ENCODE assay signal across 24 cellular contexts in the genomic region with DNA sequence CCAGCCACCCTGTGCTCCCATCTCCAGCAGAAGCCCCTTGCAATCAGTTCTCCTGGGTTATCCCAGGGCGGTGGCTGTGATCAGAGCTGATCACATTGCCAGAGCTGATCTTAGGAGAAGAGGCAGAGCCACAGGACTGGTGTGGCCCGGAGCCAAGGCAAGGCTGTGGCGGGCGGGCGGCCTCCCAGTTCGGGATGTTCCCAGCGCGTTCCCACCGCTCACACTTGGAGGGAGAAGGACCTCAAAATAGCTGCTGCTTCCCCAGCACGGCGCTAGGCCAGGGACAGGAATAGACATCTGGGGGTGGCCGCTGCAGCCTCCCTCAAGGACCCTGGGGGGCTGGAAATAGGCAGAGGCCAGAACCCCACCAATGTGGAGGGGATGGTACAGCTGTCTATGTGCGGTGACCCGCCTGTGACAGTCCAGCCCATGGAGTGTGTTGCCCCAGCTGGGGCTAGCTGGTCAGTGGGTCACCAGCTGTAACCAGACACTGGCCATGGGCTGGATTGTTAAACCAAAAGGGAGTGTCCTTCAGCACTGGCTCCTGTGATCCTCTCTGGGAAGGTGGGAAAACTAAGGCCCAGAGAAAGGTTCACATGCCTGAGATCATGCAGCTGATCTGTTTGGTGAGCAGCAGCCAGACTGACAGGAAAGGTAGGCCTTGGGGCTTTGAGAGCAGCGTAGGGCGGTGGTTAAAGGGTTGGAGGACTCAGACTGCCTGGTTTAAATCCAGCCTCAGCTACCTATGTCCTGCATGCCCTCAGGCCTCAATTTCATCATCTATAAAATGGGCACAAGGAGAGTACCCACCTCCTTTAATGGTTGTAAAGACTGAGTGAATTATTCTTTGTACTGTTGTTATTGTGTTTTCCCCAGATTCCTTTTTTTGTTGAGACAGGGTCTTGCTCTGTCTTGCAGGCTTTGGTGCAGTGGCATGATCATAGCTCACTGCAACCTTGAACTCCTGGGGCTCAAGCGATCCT. TPM values are rescaled to one million over a fixed set of nuclear protein-coding genes. Genes with fewer than 3 reads are reported as not detected.
A peak's percentile ranks its signal among the peaks of the same experiment; 100 is the strongest.
DNase-seq lines count a peak whose midpoint lies in the region; ATAC-seq, FAIRE-seq and TF ChIP-seq lines count a peak whose summit lies in the region.
"Had no signal": no experiment of that assay in that cellular context is flagged by ENCODE, and none has a peak within 500 bp of the region (broad histone marks: within the 10 kb centered on the region; RNA-seq: fewer than 3 reads in every experiment).

No MANE protein-coding gene starts in this region.

- H3K9me3 Mint-ChIP-seq in neural progenitor cell (no peaks in the 10 kb centered on the region), type B pancreatic cell (no peaks in the 10 kb centered on the region), HFFc6 (no peaks in the 10 kb centered on the region)
- H3K9me3 Mint-ChIP-seq: activated CD8-positive, alpha-beta T cell treated with anti-CD3 and anti-CD28 coated beads for 36 hours; activated T-cell treated with anti-CD3 and anti-CD28 coated beads, Interleukin-2, amount 50 U/mL, for 24 hours; CD8-positive, alpha-beta T cell; mesothelial cell of epicardium; neural crest cell had no signal

- peak; percentile 87 to 94 (median 92) for ATAC-seq in heart left ventricle
- ATAC-seq: activated CD4-positive, CD25-positive, alpha-beta regulatory T cell treated with anti-CD3 and anti-CD28 coated beads, Interleukin-2, amount 50 U/mL, for 24 hours; activated CD8-positive, alpha-beta T cell treated with anti-CD3 and anti-CD28 coated beads for 36 hours; CD8-positive, alpha-beta T cell; gastroesophageal sphincter; left lobe of liver; SK-N-SH treated with all-trans-retinoic acid at 6 μM for 48 hours had no signal

- DNase-seq in heart left ventricle (peak; percentile 75 to 92 (median 88)), neural progenitor cell (ENCODE audit: low spot score) (peak; percentile 46), type B pancreatic cell (ENCODE audit: extremely low spot score, unreplicated experiment) (no peak), HFFc6 (no peak), kidney (no peak), SKM-1 (lab: John Stamatoyannopoulos, UW; ENCODE audit: unreplicated experiment) (no peak)
- DNase-seq: activated CD8-positive, alpha-beta T cell treated with anti-CD3 and anti-CD28 coated beads for 36 hours; activated naive CD4-positive, alpha-beta T cell; activated T-cell treated with anti-CD3 and anti-CD28 coated beads, Interleukin-2, amount 50 U/mL, for 24 hours; CD8-positive, alpha-beta T cell; DMS53; HCEC 1CT; NCI-H1092 treated with DMSO at 0.1 percent for 48 hours; NCI-H2081 treated with DMSO at 0.1 percent for 48 hours; NCI-H510A treated with DMSO at 0.1 percent for 48 hours had no signal

- no peaks in the 10 kb centered on the region for H3K9me3 ChIP-seq in heart left ventricle
- H3K9me3 ChIP-seq in neural progenitor cell (ENCODE audit: low read depth), result no peaks in the 10 kb centered on the region
- H3K9me3 ChIP-seq in kidney (ENCODE audit: control insufficient read depth in 1 of 2, low read length in 2 of 2), result no peaks in the 10 kb centered on the region
- H3K9me3 ChIP-seq: gastroesophageal sphincter had no signal

- peaks cover 0 to 9% (median 0%) of the 10 kb centered on the region in 9 donors for H3K27me3 ChIP-seq in heart left ventricle
- peaks cover 18% of the 10 kb centered on the region for H3K27me3 ChIP-seq in neural progenitor cell
- H3K27me3 ChIP-seq: gastroesophageal sphincter had no signal

- peak overlapping the region; percentile 93 for H3K27ac ChIP-seq in angular gyrus (ENCODE audit: low read depth, low read length)
- H3K27ac ChIP-seq in heart left ventricle, result peak overlapping the region; percentile 23 to 89 (median 75)
- no peak overlapping the region for H3K27ac ChIP-seq in neural progenitor cell
- no peak overlapping the region for H3K27ac ChIP-seq in kidney (ENCODE audit: low read depth in 2 of 2, low read length in 2 of 2)

- no peaks in the 10 kb centered on the region for H3K36me3 ChIP-seq in heart left ventricle
- H3K36me3 ChIP-seq in neural progenitor cell, result no peaks in the 10 kb centered on the region
- H3K36me3 ChIP-seq in kidney (ENCODE audit: control insufficient read depth in 1 of 2, insufficient read depth in 2 of 2, low read length in 2 of 2), result no peaks in the 10 kb centered on the region
- H3K36me3 ChIP-seq: gastroesophageal sphincter had no signal

- 35 to 45% (median 41%) methylated on average over 10 to 17 of the region's 17 CpGs for WGBS in heart left ventricle, 4 donors

- H3K4me1 ChIP-seq in heart left ventricle, result peaks cover 0 to 22% (median 11%) of the 10 kb centered on the region in 12 donors
- H3K4me1 ChIP-seq in neural progenitor cell, result peaks cover 8% of the 10 kb centered on the region
- H3K4me1 ChIP-seq in kidney (ENCODE audit: control insufficient read depth in 1 of 2, insufficient read depth in 1 of 2, low read depth in 1 of 2, low read length in 2 of 2), result peaks cover 0 to 2% of the 10 kb centered on the region in 2 donors

- H3K9ac ChIP-seq in neural progenitor cell (no peak overlapping the region), kidney (ENCODE audit: low read length in 2 of 2) (no peak overlapping the region)

- peaks cover 20% of the 10 kb centered on the region for H3F3A ChIP-seq in neural progenitor cell (ENCODE audit: low read depth)

- no peak overlapping the region for H2AFZ ChIP-seq in neural progenitor cell (replicated peaks)

- H4K20me1 ChIP-seq in neural progenitor cell (ENCODE audit: low read depth), result peaks cover 5% of the 10 kb centered on the region

- H3K27ac Mint-ChIP-seq in neural progenitor cell, result peak overlapping the region; percentile 91
- H3K27ac Mint-ChIP-seq in type B pancreatic cell, result peak overlapping the region; percentile 50
- H3K27ac Mint-ChIP-seq in HFFc6, result no peak overlapping the region
- H3K27ac Mint-ChIP-seq: activated CD8-positive, alpha-beta T cell treated with anti-CD3 and anti-CD28 coated beads for 36 hours; activated T-cell treated with anti-CD3 and anti-CD28 coated beads, Interleukin-2, amount 50 U/mL, for 24 hours; CD8-positive, alpha-beta T cell; mesothelial cell of epicardium had no signal

- H3K4me2 ChIP-seq in neural progenitor cell, result no peak overlapping the region

- TF ChIP-seq CTCF in heart left ventricle (IDR thresholded peaks at IDR 0.05) (peak in 1 of 12 donors; percentile 8), neural progenitor cell (IDR thresholded peaks at IDR 0.05) (no peak), type B pancreatic cell (conservative IDR thresholded peaks at IDR 0.05) (no peak), HFFc6 (IDR thresholded peaks at IDR 0.05) (no peak), kidney (IDR thresholded peaks at IDR 0.05; ENCODE audit: borderline replicate concordance, extremely low read depth, insufficient read depth) (no peak)

- H3K79me2 ChIP-seq in neural progenitor cell (ENCODE audit: low read depth), result no peaks in the 10 kb centered on the region

- H3K4me3 Mint-ChIP-seq in neural progenitor cell, result no peak overlapping the region
- no peak overlapping the region for H3K4me3 Mint-ChIP-seq in type B pancreatic cell
- H3K4me3 Mint-ChIP-seq in HFFc6, result no peak overlapping the region
- H3K4me3 Mint-ChIP-seq: activated CD8-positive, alpha-beta T cell treated with anti-CD3 and anti-CD28 coated beads for 36 hours; activated T-cell treated with anti-CD3 and anti-CD28 coated beads, Interleukin-2, amount 50 U/mL, for 24 hours; CD8-positive, alpha-beta T cell; mesothelial cell of epicardium; neural crest cell had no signal

- H3K36me3 Mint-ChIP-seq in neural progenitor cell, result no peaks in the 10 kb centered on the region
- no peaks in the 10 kb centered on the region for H3K36me3 Mint-ChIP-seq in type B pancreatic cell
- H3K36me3 Mint-ChIP-seq in HFFc6 (ENCODE audit: low read depth), result no peaks in the 10 kb centered on the region
- H3K36me3 Mint-ChIP-seq: CD8-positive, alpha-beta T cell; mesothelial cell of epicardium had no signal

- TF ChIP-seq POLR2A in heart left ventricle (IDR thresholded peaks at IDR 0.05), result no peak

- H3K4me1 Mint-ChIP-seq in neural progenitor cell (peaks cover 10% of the 10 kb centered on the region), type B pancreatic cell (ENCODE audit: unreplicated experiment) (no peaks in the 10 kb centered on the region), HFFc6 (ENCODE audit: low read depth) (peaks cover under 1% of the 10 kb centered on the region; the same call in 1 of the 2 replicates)
- H3K4me1 Mint-ChIP-seq: mesothelial cell of epicardium, neural crest cell had no signal

- intact Hi-C loops in heart left ventricle (cut with DNase I), result loop anchor here in 7 of 10 donors (5.0 to 10.0 kb wide), 7 partner anchors 58 to 518 kb away; partner anchors contain the start of genes C12orf43 (in 1 of the 7) and SPPL3 (in 1 of the 7)
- intact Hi-C loops in kidney (cut with DNase I), result loop anchor here (10.0 kb wide), 1 partner anchor 126 kb away; the partner anchor contains the start of gene UNC119B

- no peak for FAIRE-seq in kidney (lab: Jason Lieb, UNC)
- FAIRE-seq: GM12892, RCC 7860 had no signal

- H3K27me3 Mint-ChIP-seq in neural progenitor cell (ENCODE audit: insufficient read depth, low read depth) (peaks cover 16% of the 10 kb centered on the region), type B pancreatic cell (peaks cover 33% of the 10 kb centered on the region), HFFc6 (ENCODE audit: insufficient read depth) (peaks cover 18% of the 10 kb centered on the region)

- H3K4me3 ChIP-seq in heart left ventricle, result no peak overlapping the region
- H3K4me3 ChIP-seq in neural progenitor cell, result no peak overlapping the region
- no peak overlapping the region for H3K4me3 ChIP-seq in kidney (ENCODE audit: low read length in 2 of 2)
- H3K4me3 ChIP-seq: gastroesophageal sphincter had no signal

RNA-seq across cellular contexts. Expression of gene POP5, which starts 8.0 kb away (rescaled TPM):
- 10 to 100 TPM; 20.6 to 46.6 (median 36.3) TPM for total RNA-seq in heart left ventricle
- 10 to 100 TPM; 30.9 to 55.8 TPM for polyA plus RNA-seq in heart left ventricle
- total RNA-seq in neural progenitor cell (ENCODE audit: low replicate concordance), result 42.7 and 43.7 TPM in 2 replicates
- 45.6 and 55.2 TPM in 2 replicates for total RNA-seq in type B pancreatic cell (ENCODE audit: low replicate concordance)
- 10 to 100 TPM; 56.5 to 63.4 (median 60.6) TPM for total RNA-seq in HFFc6 (2021; fragmentation: NEBNext Ultra II Directional; extraction: Animal tissue kit (Norgen Biotek cat#: 25700))
- 50.0 TPM for total RNA-seq in kidney
- 111 TPM for polyA plus RNA-seq in kidney (ENCODE audit: insufficient read depth, low read depth, low replicate concordance)

RNA-seq across cellular contexts. Expression of gene CABP1, which starts 51.2 kb away (rescaled TPM):
- total RNA-seq in heart left ventricle, result 1 to 10 TPM; 2.4 to 9.1 (median 3.8) TPM
- polyA plus RNA-seq in heart left ventricle, result 1 to 10 TPM; 2.9 to 9.9 TPM
- 0.47 and 1.6 TPM in 2 replicates for total RNA-seq in neural progenitor cell (ENCODE audit: low replicate concordance)
- 0.26 and 0.56 TPM in 2 replicates for total RNA-seq in type B pancreatic cell (ENCODE audit: low replicate concordance)
- total RNA-seq in HFFc6 (2021; fragmentation: NEBNext Ultra II Directional; extraction: Animal tissue kit (Norgen Biotek cat#: 25700)), result 1 to 10 TPM in 4 of 6 experiments, under 1 TPM in 2; 0.09 to 2.2 (median 1.4) TPM
- total RNA-seq in kidney, result 2.0 TPM
- 24.1 TPM for polyA plus RNA-seq in kidney (ENCODE audit: insufficient read depth, low read depth, low replicate concordance)
- total RNA-seq: CD8-positive, alpha-beta T cell had no signal

RNA-seq across cellular contexts. Expression of gene RNF10, which starts 55.1 kb away (rescaled TPM):
- total RNA-seq in heart left ventricle (100 to 1,000 TPM; 165 to 363 (median 278) TPM), neural progenitor cell (ENCODE audit: low replicate concordance) (75.9 and 131 TPM in 2 replicates), type B pancreatic cell (ENCODE audit: low replicate concordance) (162 and 188 TPM in 2 replicates), kidney (229 TPM)
- polyA plus RNA-seq in heart left ventricle (100 to 1,000 TPM; 247 to 490 TPM), kidney (ENCODE audit: insufficient read depth, low read depth, low replicate concordance) (220 TPM)
- total RNA-seq in HFFc6 (2021; fragmentation: NEBNext Ultra II Directional; extraction: Animal tissue kit (Norgen Biotek cat#: 25700)), result 100 to 1,000 TPM; 145 to 203 (median 158) TPM

Comparison
In these comparisons a context has a peak if more than half of its experiments do, and no peak if none do; other contexts are left out.
1. H3K27ac ChIP-seq: peak in angular gyrus (single experiment) and heart left ventricle (12 of 12); none in neural progenitor cell (single experiment) and kidney (0 of 2).
2. DNase-seq: peak in heart left ventricle (5 of 5) and neural progenitor cell (single experiment); none in type B pancreatic cell (single experiment), HFFc6 (single experiment), kidney (single experiment) and SKM-1 (single experiment).